In genomic region chr6:5782783-5783567, GRCh38 we compare ENCODE assay signal across 11 cellular contexts.
DNase-seq lines count a peak whose midpoint lies in the region; ATAC-seq and TF ChIP-seq lines count a peak whose summit lies in the region.
"Had no signal": no experiment of that assay in that cellular context is flagged by ENCODE, and none has a peak within 500 bp of the region (broad histone marks: within the 10 kb centered on the region; RNA-seq: fewer than 3 reads in every experiment).

No MANE protein-coding gene starts in this region.

- H4K20me1 ChIP-seq in GM23248 (ENCODE audit: insufficient read depth), result no peaks in the 10 kb centered on the region

- ATAC-seq in foreskin keratinocyte, result peak; percentile 53
- no peak for ATAC-seq in CD8-positive, alpha-beta T cell

- H3F3A ChIP-seq in GM23248 (ENCODE audit: insufficient read depth), result no peaks in the 10 kb centered on the region

- no peak for TF ChIP-seq CTCF in foreskin keratinocyte (conservative IDR thresholded peaks at IDR 0.05)
- TF ChIP-seq CTCF in testis (IDR thresholded peaks at IDR 0.05), result no peak
- no peak for TF ChIP-seq CTCF in CD8-positive, alpha-beta T cell (IDR thresholded peaks at IDR 0.05)

- H3K4me1 Mint-ChIP-seq in CD8-positive, alpha-beta T cell (ENCODE audit: low read depth), result peaks cover 22% of the 10 kb centered on the region

- CTCF ChIA-PET in CD8-positive, alpha-beta T cell (lab: Charles Lee), result no interaction called here

- no peak overlapping the region for H3K4me3 ChIP-seq in GM23248
- H3K4me3 ChIP-seq in testis, result no peak overlapping the region
- H3K4me3 ChIP-seq in CD8-positive, alpha-beta T cell (ENCODE audit: low read depth, low read length), result no peak overlapping the region
- H3K4me3 ChIP-seq: prostate gland had no signal

- intact Hi-C loops in posterior cingulate gyrus (cut with DNase I), result no loop called here
- intact Hi-C loops in testis (cut with DNase I; ENCODE audit: low total_unique reads), result no loop called here
- intact Hi-C loops in CD8-positive, alpha-beta T cell (cut with DNase I, micrococcal nuclease), result no loop called here

- no peak overlapping the region for H3K9ac ChIP-seq in GM23248

- no peak overlapping the region for H3K4me2 ChIP-seq in GM23248 (ENCODE audit: unreplicated experiment)

- no peaks in the 10 kb centered on the region for H3K27me3 ChIP-seq in GM23248 (replicated peaks; ENCODE audit: insufficient read depth)
- no peaks in the 10 kb centered on the region for H3K27me3 ChIP-seq in foreskin keratinocyte
- H3K27me3 ChIP-seq in testis, result no peaks in the 10 kb centered on the region
- no peaks in the 10 kb centered on the region for H3K27me3 ChIP-seq in CD8-positive, alpha-beta T cell (ENCODE audit: insufficient read depth, low read length)

- in situ Hi-C loops in GM23248 (cut with MboI), result no loop called here

- H3K36me3 ChIP-seq in GM23248 (ENCODE audit: low read depth) (no peaks in the 10 kb centered on the region), testis (ENCODE audit: low read depth, missing control alignments) (no peaks in the 10 kb centered on the region)
- H3K36me3 ChIP-seq in CD8-positive, alpha-beta T cell (ENCODE audit: insufficient read depth, low read length), result no peaks in the 10 kb centered on the region
- H3K36me3 ChIP-seq: prostate gland had no signal

- POLR2A ChIA-PET in CD8-positive, alpha-beta T cell (lab: Charles Lee), result no interaction called here

- DNase-seq in GM23248, result peak; percentile 52
- DNase-seq in NCI-H524 treated with DMSO at 0.1 percent for 48 hours (lab: John Stamatoyannopoulos, UW), result peak; percentile 66
- DNase-seq in foreskin keratinocyte, result peak in 1 of 2 donors; percentile 13
- peak in 9 of 10 donors; percentile 23 to 90 (median 53) for DNase-seq in posterior cingulate gyrus
- no peak for DNase-seq in stimulated activated CD4-positive, alpha-beta T cell treated with anti-CD3 and anti-CD28 coated beads, Interleukin-2, amount 100 ng/mL, for 24 hours
- DNase-seq in NOMO-1 (lab: John Stamatoyannopoulos, UW; ENCODE audit: unreplicated experiment in 2 of 2), result no peak
- no peak for DNase-seq in testis
- no peak for DNase-seq in CD8-positive, alpha-beta T cell
- DNase-seq: effector memory CD4-positive, alpha-beta T cell had no signal

- no peaks in the 10 kb centered on the region for H3K9me2 ChIP-seq in GM23248 (ENCODE audit: insufficient read depth)

- no peaks in the 10 kb centered on the region for H3K4me1 ChIP-seq in GM23248 (ENCODE audit: insufficient read depth)
- H3K4me1 ChIP-seq in foreskin keratinocyte, result peaks cover 5% of the 10 kb centered on the region
- H3K4me1 ChIP-seq in testis, result no peaks in the 10 kb centered on the region
- peaks cover 11% of the 10 kb centered on the region for H3K4me1 ChIP-seq in CD8-positive, alpha-beta T cell (ENCODE audit: insufficient read depth, low read length)
- H3K4me1 ChIP-seq: prostate gland had no signal

- H3K36me3 Mint-ChIP-seq in CD8-positive, alpha-beta T cell, result peaks cover 2% of the 10 kb centered on the region

- H3K27ac Mint-ChIP-seq in CD8-positive, alpha-beta T cell, result no peak overlapping the region
- H3K27ac Mint-ChIP-seq: activated T-helper 2 cell treated with anti-CD3 and anti-CD28 coated beads, Interferon-gamma antibody, Interleukin-2, Interleukin-4, amounts not matched to agents 10 μg/mL and 5 μg/mL and 100 μg/mL, durations not matched to agents 14 hours and 24 hours and 36 hours had no signal

- H3K4me3 Mint-ChIP-seq in CD8-positive, alpha-beta T cell, result no peak overlapping the region

- H3K27ac ChIP-seq in GM23248 (no peak overlapping the region), foreskin keratinocyte (no peak overlapping the region), testis (no peak overlapping the region)
- no peak overlapping the region for H3K27ac ChIP-seq in CD8-positive, alpha-beta T cell (ENCODE audit: low read depth, low read length)
- H3K27ac ChIP-seq: prostate gland had no signal

- H2AFZ ChIP-seq in GM23248, result no peak overlapping the region

- H3K9me3 ChIP-seq in GM23248 (ENCODE audit: low read depth), result no peaks in the 10 kb centered on the region
- H3K9me3 ChIP-seq in testis, result no peaks in the 10 kb centered on the region
- no peaks in the 10 kb centered on the region for H3K9me3 ChIP-seq in CD8-positive, alpha-beta T cell (ENCODE audit: low read length)
- H3K9me3 ChIP-seq: prostate gland had no signal

- 65 to 71% methylated on average over 25 to 26 of the region's 26 CpGs for WGBS in GM23248 (ENCODE audit: low coverage in 1 of 2, low lambda C conversion rate in 2 of 2, missing lambda C conversion rate in 2 of 2), 2 experiments
- 79% methylated on average over 15 to 26 of the region's 26 CpGs for WGBS in testis, 2 donors

- TF ChIP-seq POLR2A in testis (IDR thresholded peaks at IDR 0.05), result no peak

- no peaks in the 10 kb centered on the region for H3K9me3 Mint-ChIP-seq in CD8-positive, alpha-beta T cell
- H3K9me3 Mint-ChIP-seq: activated T-helper 2 cell treated with anti-CD3 and anti-CD28 coated beads, Interferon-gamma antibody, Interleukin-2, Interleukin-4, amounts not matched to agents 10 μg/mL and 5 μg/mL and 100 μg/mL, durations not matched to agents 14 hours and 24 hours and 36 hours had no signal

- no peaks in the 10 kb centered on the region for H3K27me3 Mint-ChIP-seq in CD8-positive, alpha-beta T cell (ENCODE audit: low read depth)

- H3K79me2 ChIP-seq in GM23248 (ENCODE audit: insufficient read depth), result no peaks in the 10 kb centered on the region

Comparison
In these comparisons a context has a peak if more than half of its experiments do, and no peak if none do; other contexts are left out.
1. DNase-seq: peak in GM23248 (single experiment), NCI-H524 treated with DMSO at 0.1 percent for 48 hours (single experiment) and posterior cingulate gyrus (9 of 10); none in stimulated activated CD4-positive, alpha-beta T cell treated with anti-CD3 and anti-CD28 coated beads, Interleukin-2, amount 100 ng/mL, for 24 hours (0 of 2), NOMO-1 (0 of 2), testis (single experiment) and CD8-positive, alpha-beta T cell (0 of 7).